Comparison of ENCODE assay signal across 17 cellular contexts in genomic region chr17:69057280-69057679, GRCh38. TPM values are rescaled to one million over a fixed set of nuclear protein-coding genes. Genes with fewer than 3 reads are reported as not detected.
"Had no signal": no experiment of that assay in that cellular context is flagged by ENCODE, and none has a peak within 500 bp of the region (broad histone marks: within the 10 kb centered on the region; RNA-seq: fewer than 3 reads in every experiment).

No MANE protein-coding gene starts in this region.

- H3K79me2 ChIP-seq: hepatocyte had no signal

- H3K4me1 ChIP-seq: foreskin keratinocyte, upper lobe of right lung had no signal

- H3K27me3 ChIP-seq: foreskin keratinocyte, hepatocyte, tibial artery, upper lobe of right lung, vagina had no signal

- H2AFZ ChIP-seq: hepatocyte had no signal

- H3K36me3 ChIP-seq: tibial artery, upper lobe of right lung, vagina had no signal

- H3K4me3 ChIP-seq: hepatocyte, tibial artery, upper lobe of right lung, vagina had no signal

- H3K4me2 ChIP-seq: hepatocyte had no signal

- H3K27ac ChIP-seq: foreskin keratinocyte, hepatocyte, tibial artery, upper lobe of right lung, vagina had no signal

- FAIRE-seq: kidney had no signal

- ATAC-seq: foreskin keratinocyte; left cardiac atrium; natural killer cell; sciatic nerve; stimulated activated effector memory CD8-positive, alpha-beta T cell treated with anti-CD3 and anti-CD28 coated beads, Interleukin-12 subunit alpha, Interleukin-12 subunit beta, amount 100 ng/mL, for 72 hours; stimulated activated naive CD8-positive, alpha-beta T cell treated with anti-CD3 and anti-CD28 coated beads, Interleukin-15, Interleukin-2, amounts not matched to agents 100 U/mL and 50 U/mL, for 24 hours; upper lobe of right lung had no signal

- H3K9me3 ChIP-seq: tibial artery, upper lobe of right lung, vagina had no signal

- DNase-seq: erythroblast; foreskin keratinocyte; kidney; left cardiac atrium; mammary epithelial cell; natural killer cell; posterior cingulate gyrus; stimulated activated CD4-positive, alpha-beta T cell treated with anti-CD3 and anti-CD28 coated beads, Interleukin-4, amount 100 ng/mL, for 1 hour; stimulated activated CD8-positive, alpha-beta memory T cell treated with anti-CD3 and anti-CD28 coated beads, Interleukin-4, amount 100 ng/mL, for 48 hours; stimulated activated naive CD8-positive, alpha-beta T cell treated with anti-CD3 and anti-CD28 coated beads, Interleukin-15, Interleukin-2, amounts not matched to agents 100 U/mL and 50 U/mL, for 24 hours; tibial artery; upper lobe of right lung had no signal

RNA-seq across cellular contexts. Expression of gene ABCA9, which starts 3.4 kb away (rescaled TPM):
- total RNA-seq: foreskin keratinocyte, myocyte had no signal
- polyA plus RNA-seq: foreskin keratinocyte had no signal
